9 cellular contexts compared by ENCODE assay signal in the genomic region with DNA sequence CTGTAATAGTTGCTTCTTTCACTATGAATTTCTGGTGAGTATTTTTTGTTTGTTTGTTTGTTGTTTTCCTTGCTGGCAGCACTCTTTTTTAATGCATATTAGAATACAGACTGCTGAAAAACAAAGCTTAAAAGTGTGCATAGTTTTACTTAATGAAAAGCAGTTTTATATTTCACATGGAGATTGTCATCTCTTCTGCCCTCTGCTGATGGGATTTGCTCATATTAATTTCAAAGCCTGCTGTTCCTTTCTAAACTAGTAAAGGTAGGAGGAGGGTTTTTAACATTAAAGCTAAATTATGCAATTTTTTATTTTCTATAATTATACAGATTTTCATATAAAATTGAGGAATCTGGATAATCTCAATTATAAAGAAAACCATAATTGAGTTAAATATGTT.
DNase-seq lines count a peak whose midpoint lies in the region; ATAC-seq and TF ChIP-seq lines count a peak whose summit lies in the region.
"Had no signal": no experiment of that assay in that cellular context is flagged by ENCODE, and none has a peak within 500 bp of the region (broad histone marks: within the 10 kb centered on the region; RNA-seq: fewer than 3 reads in every experiment).

No MANE protein-coding gene starts in this region.

- no peaks in the 10 kb centered on the region for H3K27me3 Mint-ChIP-seq in mesothelial cell of epicardium (ENCODE audit: low read depth)

- in situ Hi-C loops in astrocyte of the spinal cord (cut with HindIII; ENCODE audit: low sequenced_read_pairs), result no loop called here

- ATAC-seq in GM18907 (IDR thresholded peaks at IDR 0.05; ENCODE audit: unreplicated experiment), result no peak
- ATAC-seq in Right ventricle myocardium inferior, result no peak

- H3K27ac Mint-ChIP-seq in mesothelial cell of epicardium, result no peak overlapping the region

- H3K36me3 Mint-ChIP-seq in mesothelial cell of epicardium, result no peaks in the 10 kb centered on the region

- H3K4me3 Mint-ChIP-seq in mesothelial cell of epicardium, result no peak overlapping the region

- intact Hi-C loops in Right ventricle myocardium inferior (cut with DNase I), result no loop called here

- no peaks in the 10 kb centered on the region for H3K9me3 Mint-ChIP-seq in mesothelial cell of epicardium

- H3K4me1 Mint-ChIP-seq in mesothelial cell of epicardium, result peaks cover 10% of the 10 kb centered on the region

- DNase-seq in COLO829 (ENCODE audit: low spot score) (peak; percentile 8), Kasumi-1 (lab: John Stamatoyannopoulos, UW) (peak; percentile 31 to 46), astrocyte of the spinal cord (ENCODE audit: low read depth, low spot score) (peak; percentile 50), mesothelial cell of epicardium (ENCODE audit: low spot score in 2 of 2, unreplicated experiment in 2 of 2) (no peak), amniotic stem cell (lab: John Stamatoyannopoulos, UW) (no peak), putamen (ENCODE audit: low spot score) (no peak), Right ventricle myocardium inferior (ENCODE audit: missing footprints) (no peak)

- TF ChIP-seq CTCF in astrocyte of the spinal cord (IDR thresholded peaks at IDR 0.05; ENCODE audit: low read depth, low read length) (peak; percentile 46), mesothelial cell of epicardium (IDR thresholded peaks at IDR 0.05; ENCODE audit: unreplicated experiment) (peak; percentile 22)

- no peak overlapping the region for H3K4me3 ChIP-seq in astrocyte of the spinal cord (ENCODE audit: low read depth, low read length)
- H3K4me3 ChIP-seq: thoracic aorta had no signal

Comparison
In these comparisons a context has a peak if more than half of its experiments do, and no peak if none do; other contexts are left out.
1. DNase-seq: peak in COLO829 (single experiment), Kasumi-1 (2 of 2) and astrocyte of the spinal cord (single experiment); none in mesothelial cell of epicardium (0 of 2), amniotic stem cell (single experiment), putamen (single experiment) and Right ventricle myocardium inferior (single experiment).